In genomic region chr2:39118786-39119499, GRCh38 we compare ENCODE assay signal across 8 cellular contexts. TPM values are rescaled to one million over a fixed set of nuclear protein-coding genes. Genes with fewer than 3 reads are reported as not detected.
A peak's percentile ranks its signal among the peaks of the same experiment; 100 is the strongest.
DNase-seq lines count a peak whose midpoint lies in the region; ATAC-seq, FAIRE-seq and TF ChIP-seq lines count a peak whose summit lies in the region.

No MANE protein-coding gene starts in this region.

- H3K27me3 ChIP-seq in heart right ventricle (no peaks in the 10 kb centered on the region), keratinocyte (ENCODE audit: control insufficient read depth, extremely low read depth, insufficient read depth, low read length) (no peaks in the 10 kb centered on the region), testis (no peaks in the 10 kb centered on the region)

- CTCF ChIA-PET in activated CD4-positive, alpha-beta memory T cell treated with anti-CD3 and anti-CD28 coated beads, Interleukin-2, amount 10 ng/mL, durations not matched to agents 7 days and 5 days (lab: Charles Lee), result interaction anchor here (1.0 to 6.3 kb wide), 11 partner anchors 16 to 113 kb away, joined by 3 to 134 read pairs (median 4); no protein-coding TSS in a partner anchor

- no peaks in the 10 kb centered on the region for H4K20me1 ChIP-seq in keratinocyte (ENCODE audit: control insufficient read depth, extremely low read depth, insufficient read depth, low read length)

- dilution Hi-C loops in keratinocyte (cut with MboI; ENCODE audit: extremely low pct_ligation_motif_present, low sequenced_read_pairs), result no loop called here

- no peaks in the 10 kb centered on the region for H3K27me3 Mint-ChIP-seq in activated CD4-positive, alpha-beta memory T cell treated with anti-CD3 and anti-CD28 coated beads, Interleukin-2, amount 10 ng/mL, durations not matched to agents 7 days and 5 days

- H3K36me3 Mint-ChIP-seq in activated CD4-positive, alpha-beta memory T cell treated with anti-CD3 and anti-CD28 coated beads, Interleukin-2, amount 10 ng/mL, durations not matched to agents 7 days and 5 days (ENCODE audit: low read depth), result peaks cover 68% of the 10 kb centered on the region

- peak overlapping the region; percentile 95 for H3K27ac Mint-ChIP-seq in activated CD4-positive, alpha-beta memory T cell treated with anti-CD3 and anti-CD28 coated beads, Interleukin-2, amount 10 ng/mL, durations not matched to agents 7 days and 5 days

- ATAC-seq in heart right ventricle, result no peak
- ATAC-seq in left ventricle myocardium superior, result no peak
- ATAC-seq in GM19023 (IDR thresholded peaks at IDR 0.05; ENCODE audit: unreplicated experiment), result no peak

- H3K4me1 Mint-ChIP-seq in activated CD4-positive, alpha-beta memory T cell treated with anti-CD3 and anti-CD28 coated beads, Interleukin-2, amount 10 ng/mL, durations not matched to agents 7 days and 5 days, result peaks cover 65% of the 10 kb centered on the region

- H3K79me2 ChIP-seq in keratinocyte (ENCODE audit: control insufficient read depth, insufficient read depth, low read length), result peaks cover 61% of the 10 kb centered on the region

- H3K4me3 Mint-ChIP-seq in activated CD4-positive, alpha-beta memory T cell treated with anti-CD3 and anti-CD28 coated beads, Interleukin-2, amount 10 ng/mL, durations not matched to agents 7 days and 5 days, result peak overlapping the region; percentile 85

- TF ChIP-seq POLR2A in testis (IDR thresholded peaks at IDR 0.05), result no peak

- 7 to 12% methylated on average over 6 of the region's 6 CpGs for whole genome bisulfite sequencing in heart right ventricle, 2 donors
- 4 to 5% methylated on average over 6 of the region's 6 CpGs for WGBS in testis, 2 donors

- no peaks in the 10 kb centered on the region for H3K9me1 ChIP-seq in keratinocyte (ENCODE audit: control insufficient read depth, extremely low read depth, insufficient read depth, low read length)

- H3K4me3 ChIP-seq in heart right ventricle, result peak overlapping the region; percentile 54 to 93 (median 88)
- peak overlapping the region; percentile 64 to 83 (median 79) for H3K4me3 ChIP-seq in keratinocyte (ENCODE audit: control insufficient read depth in 2 of 3, extremely low read depth in 1 of 3, insufficient read depth in 2 of 3, low read depth in 1 of 3, low read length in 3 of 3)
- H3K4me3 ChIP-seq in testis, result peak overlapping the region; percentile 72 to 88

- no peak for TF ChIP-seq CTCF in heart right ventricle (IDR thresholded peaks at IDR 0.05)
- TF ChIP-seq CTCF in keratinocyte (optimal IDR thresholded peaks at IDR 0.05 in 1 of 3, IDR thresholded peaks at IDR 0.05 in 1 of 3, conservative IDR thresholded peaks at IDR 0.05 in 1 of 3; ENCODE audit: extremely low read depth in 1 of 3, insufficient read depth in 2 of 3, low read length in 3 of 3), result no peak
- TF ChIP-seq CTCF in testis (IDR thresholded peaks at IDR 0.05), result no peak

- POLR2A ChIA-PET in activated CD4-positive, alpha-beta memory T cell treated with anti-CD3 and anti-CD28 coated beads, Interleukin-2, amount 10 ng/mL, durations not matched to agents 7 days and 5 days (lab: Charles Lee), result interaction anchor here (0.9 to 17.0 kb wide), 15 partner anchors 8 to 368 kb away, joined by 3 to 770 read pairs (median 32); partner anchors contain the start of gene SRSF7

- H3K9me3 Mint-ChIP-seq in activated CD4-positive, alpha-beta memory T cell treated with anti-CD3 and anti-CD28 coated beads, Interleukin-2, amount 10 ng/mL, durations not matched to agents 7 days and 5 days, result no peaks in the 10 kb centered on the region

- H3K4me1 ChIP-seq in heart right ventricle (peaks cover 3 to 68% (median 53%) of the 10 kb centered on the region in 9 donors), keratinocyte (ENCODE audit: control insufficient read depth, extremely low read depth, insufficient read depth, low read length) (peaks cover 23% of the 10 kb centered on the region), testis (peaks cover 25% of the 10 kb centered on the region)

- H3K9me3 ChIP-seq in heart right ventricle, result no peaks in the 10 kb centered on the region
- H3K9me3 ChIP-seq in keratinocyte (ENCODE audit: control insufficient read depth, low read depth, low read length), result no peaks in the 10 kb centered on the region
- no peaks in the 10 kb centered on the region for H3K9me3 ChIP-seq in testis

- H2AFZ ChIP-seq in keratinocyte (ENCODE audit: control insufficient read depth, low read length), result no peak overlapping the region

- peak overlapping the region; percentile 88 for H3K4me2 ChIP-seq in keratinocyte (ENCODE audit: control insufficient read depth, extremely low read depth, insufficient read depth, low read depth, low read length)

- FAIRE-seq in keratinocyte (lab: Jason Lieb, UNC), result no peak

- no peak for DNase-seq in heart right ventricle
- DNase-seq in left ventricle myocardium superior, result no peak
- no peak for DNase-seq in activated CD4-positive, alpha-beta memory T cell treated with anti-CD3 and anti-CD28 coated beads, Interleukin-2, amount 10 ng/mL, durations not matched to agents 7 days and 5 days
- DNase-seq in keratinocyte (ENCODE audit: low read depth, low spot score), result no peak
- no peak for DNase-seq in testis
- no peak for DNase-seq in NCI-H2107 (lab: John Stamatoyannopoulos, UW)
- DNase-seq in hippocampal formation (lab: John Stamatoyannopoulos, UW), result no peak

- H3K27ac ChIP-seq in heart right ventricle (peak overlapping the region in 6 of 10 donors; percentile 89 to 98 (median 96)), keratinocyte (ENCODE audit: control insufficient read depth, insufficient read depth, low read length) (peak overlapping the region; percentile 83), testis (peak overlapping the region; percentile 84 to 96)

- peaks cover 0 to 8% (median 0%) of the 10 kb centered on the region in 9 donors for H3K36me3 ChIP-seq in heart right ventricle
- H3K36me3 ChIP-seq in keratinocyte (ENCODE audit: control insufficient read depth in 2 of 2, extremely low read depth in 1 of 2, insufficient read depth in 2 of 2, low read length in 2 of 2), result no peaks in the 10 kb centered on the region
- no peaks in the 10 kb centered on the region for H3K36me3 ChIP-seq in testis (ENCODE audit: low read depth, missing control alignments)

- intact Hi-C loops in heart right ventricle (cut with DNase I) (loop anchor here in 5 of 10 donors (2.0 to 5.0 kb wide), 6 partner anchors 37 to 110 kb away; no protein-coding TSS in a partner anchor), left ventricle myocardium superior (cut with micrococcal nuclease) (loop anchor here (5.0 kb wide), 1 partner anchor 108 kb away; no protein-coding TSS in a partner anchor), testis (cut with DNase I; ENCODE audit: low total_unique reads) (no loop called here)

- peak overlapping the region; percentile 84 for H3K9ac ChIP-seq in keratinocyte (ENCODE audit: control insufficient read depth, extremely low read depth, insufficient read depth, low read length)

RNA-seq across cellular contexts. Expression of gene SOS1, which starts 1.9 kb away (rescaled TPM):
- total RNA-seq in heart right ventricle (10 to 100 TPM; 20.6 to 37.8 (median 23.8) TPM), left ventricle myocardium superior (26.0 TPM), testis (10 to 100 TPM; 40.6 to 48.7 TPM)
- polyA plus RNA-seq in heart right ventricle (1 to 10 TPM; 5.8 to 7.8 TPM), keratinocyte (16.5 to 21.5 TPM (median 17.2 TPM) in 3 replicates), testis (ENCODE audit: insufficient read depth, low read depth, low replicate concordance) (27.0 TPM)
- total RNA-seq in activated CD4-positive, alpha-beta memory T cell treated with anti-CD3 and anti-CD28 coated beads, Interleukin-2, amount 10 ng/mL, durations not matched to agents 7 days and 5 days, result 100 to 1,000 TPM; 229 to 254 TPM
- polyA plus RNA-seq in keratinocyte (2011; ENCODE audit: low read depth), result 25.6 TPM
- polyA plus RNA-seq in keratinocyte (2011; cell fraction: cytosol; rRNA removed), result 7.6 and 19.7 TPM in 2 replicates
- 33.4 and 40.1 TPM in 2 replicates for polyA plus RNA-seq in keratinocyte (2011; cell fraction: nucleus; rRNA removed)
- 9.2 and 12.3 TPM in 2 replicates for polyA plus RNA-seq in keratinocyte (2012; ENCODE audit: low replicate concordance)
- polyA minus RNA-seq in keratinocyte, result 12.7 to 51.7 TPM (median 48.5 TPM) in 3 replicates
- 17.5 TPM for polyA minus RNA-seq in keratinocyte (2011; cell fraction: cytosol; rRNA and poly(A)+ RNA removed)
- 22.8 and 52.8 TPM in 2 replicates for polyA minus RNA-seq in keratinocyte (2011; cell fraction: nucleus; rRNA and poly(A)+ RNA removed)
